Comparison of ENCODE assay signal across 1 cellular context in genomic region chr7:101386558-101387199, GRCh38.
A peak's percentile ranks its signal among the peaks of the same experiment; 100 is the strongest.
TF ChIP-seq lines count a peak whose summit lies in the region.

No MANE protein-coding gene starts in this region.

TF ChIP-seq in HepG2, 621 proteins besides CTCF, POLR2A, EP300 and RAD21 (continues in another document):
- TF ChIP-seq, protein P1, sequence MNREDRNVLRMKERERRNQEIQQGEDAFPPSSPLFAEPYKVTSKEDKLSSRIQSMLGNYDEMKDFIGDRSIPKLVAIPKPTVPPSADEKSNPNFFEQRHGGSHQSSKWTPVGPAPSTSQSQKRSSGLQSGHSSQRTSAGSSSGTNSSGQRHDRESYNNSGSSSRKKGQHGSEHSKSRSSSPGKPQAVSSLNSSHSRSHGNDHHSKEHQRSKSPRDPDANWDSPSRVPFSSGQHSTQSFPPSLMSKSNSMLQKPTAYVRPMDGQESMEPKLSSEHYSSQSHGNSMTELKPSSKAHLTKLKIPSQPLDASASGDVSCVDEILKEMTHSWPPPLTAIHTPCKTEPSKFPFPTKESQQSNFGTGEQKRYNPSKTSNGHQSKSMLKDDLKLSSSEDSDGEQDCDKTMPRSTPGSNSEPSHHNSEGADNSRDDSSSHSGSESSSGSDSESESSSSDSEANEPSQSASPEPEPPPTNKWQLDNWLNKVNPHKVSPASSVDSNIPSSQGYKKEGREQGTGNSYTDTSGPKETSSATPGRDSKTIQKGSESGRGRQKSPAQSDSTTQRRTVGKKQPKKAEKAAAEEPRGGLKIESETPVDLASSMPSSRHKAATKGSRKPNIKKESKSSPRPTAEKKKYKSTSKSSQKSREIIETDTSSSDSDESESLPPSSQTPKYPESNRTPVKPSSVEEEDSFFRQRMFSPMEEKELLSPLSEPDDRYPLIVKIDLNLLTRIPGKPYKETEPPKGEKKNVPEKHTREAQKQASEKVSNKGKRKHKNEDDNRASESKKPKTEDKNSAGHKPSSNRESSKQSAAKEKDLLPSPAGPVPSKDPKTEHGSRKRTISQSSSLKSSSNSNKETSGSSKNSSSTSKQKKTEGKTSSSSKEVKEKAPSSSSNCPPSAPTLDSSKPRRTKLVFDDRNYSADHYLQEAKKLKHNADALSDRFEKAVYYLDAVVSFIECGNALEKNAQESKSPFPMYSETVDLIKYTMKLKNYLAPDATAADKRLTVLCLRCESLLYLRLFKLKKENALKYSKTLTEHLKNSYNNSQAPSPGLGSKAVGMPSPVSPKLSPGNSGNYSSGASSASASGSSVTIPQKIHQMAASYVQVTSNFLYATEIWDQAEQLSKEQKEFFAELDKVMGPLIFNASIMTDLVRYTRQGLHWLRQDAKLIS (CRISPR knock-in tag; IDR thresholded peaks at IDR 0.05): no peak
- TF ChIP-seq MAFK (conservative IDR thresholded peaks at IDR 0.05 in 1 of 2, IDR thresholded peaks at IDR 0.05 in 1 of 2; ENCODE audit: low read length in 2 of 2) (no peak), EEA1 (CRISPR knock-in tag; IDR thresholded peaks at IDR 0.05; ENCODE audit: borderline replicate concordance) (no peak), ZFP37 (CRISPR knock-in tag; IDR thresholded peaks at IDR 0.05; ENCODE audit: borderline replicate concordance) (no peak), RBM39 (IDR thresholded peaks at IDR 0.05; ENCODE audit: low read depth, low read length, poor library complexity, severe bottlenecking) (no peak), ZNF614 (CRISPR knock-in tag; IDR thresholded peaks at IDR 0.05; ENCODE audit: borderline replicate concordance) (peak; percentile 74; the same call in 1 of the 2 replicates), ZNF512 (CRISPR knock-in tag; IDR thresholded peaks at IDR 0.05) (no peak), ZFP1 (CRISPR knock-in tag; IDR thresholded peaks at IDR 0.05) (no peak), ZNF331 (CRISPR knock-in tag; IDR thresholded peaks at IDR 0.05) (no peak; the same call in 1 of the 2 replicates), ZIK1 (CRISPR knock-in tag; IDR thresholded peaks at IDR 0.05; ENCODE audit: borderline replicate concordance, low read depth) (no peak), ZSCAN9 (CRISPR knock-in tag; IDR thresholded peaks at IDR 0.05; ENCODE audit: borderline replicate concordance) (no peak), SALL2 (CRISPR knock-in tag; IDR thresholded peaks at IDR 0.05) (no peak), SETDB1 (CRISPR knock-in tag; IDR thresholded peaks at IDR 0.05; ENCODE audit: borderline replicate concordance) (no peak), ZNF850 (CRISPR knock-in tag; conservative IDR thresholded peaks at IDR 0.05) (no peak), TOPORS (CRISPR knock-in tag; IDR thresholded peaks at IDR 0.05) (no peak), ZNF335 (CRISPR knock-in tag; IDR thresholded peaks at IDR 0.05) (no peak), ZNF724P (CRISPR knock-in tag; IDR thresholded peaks at IDR 0.05; ENCODE audit: borderline replicate concordance) (no peak), FOXK2 (IDR thresholded peaks at IDR 0.05) (peak; percentile 17; the same call in 1 of the 2 replicates), FIP1L1 (IDR thresholded peaks at IDR 0.05; ENCODE audit: borderline replicate concordance, insufficient read depth, low read depth, low read length) (no peak), ATAD3A (CRISPR knock-in tag; IDR thresholded peaks at IDR 0.05) (no peak), MIXL1 (CRISPR knock-in tag; IDR thresholded peaks at IDR 0.05) (peak; percentile 49; the same call in 1 of the 2 replicates), ZNF160 (CRISPR knock-in tag; IDR thresholded peaks at IDR 0.05) (peak; percentile 40; the same call in 1 of the 2 replicates), SMAD3 (CRISPR knock-in tag; IDR thresholded peaks at IDR 0.05) (no peak), NAIF1 (CRISPR knock-in tag; IDR thresholded peaks at IDR 0.05; ENCODE audit: borderline replicate concordance) (no peak), ZNF550 (CRISPR knock-in tag; IDR thresholded peaks at IDR 0.05; ENCODE audit: borderline replicate concordance) (no peak), MLLT10 (CRISPR knock-in tag; IDR thresholded peaks at IDR 0.05) (no peak), PPARG (CRISPR knock-in tag; conservative IDR thresholded peaks at IDR 0.05) (peak; percentile 60), HNRNPL (IDR thresholded peaks at IDR 0.05; ENCODE audit: low read depth, low read length) (peak; percentile 64; the same call in 1 of the 2 replicates), ETS1 (CRISPR knock-in tag; IDR thresholded peaks at IDR 0.05) (no peak), NFKBIZ (CRISPR knock-in tag; IDR thresholded peaks at IDR 0.05) (no peak), KDM2A (CRISPR knock-in tag; IDR thresholded peaks at IDR 0.05; ENCODE audit: borderline replicate concordance, low read depth) (peak; percentile 58; the same call in 1 of the 2 replicates), SRF (IDR thresholded peaks at IDR 0.05; ENCODE audit: low read depth, low read length) (no peak), RXRB (CRISPR knock-in tag; IDR thresholded peaks at IDR 0.05; ENCODE audit: borderline replicate concordance) (peak; percentile 93), ZNF75D (CRISPR knock-in tag; IDR thresholded peaks at IDR 0.05; ENCODE audit: borderline replicate concordance) (no peak), ZNF572 (CRISPR knock-in tag; IDR thresholded peaks at IDR 0.05) (0 out of 2 replicates have a peak, but pooled peaks have one; percentile 57), GATAD1 (CRISPR knock-in tag; IDR thresholded peaks at IDR 0.05) (0 out of 2 replicates have a peak, but pooled peaks have one; percentile 22), NFIC (IDR thresholded peaks at IDR 0.05; ENCODE audit: low read length) (no peak), ZFP90 (CRISPR knock-in tag; IDR thresholded peaks at IDR 0.05; ENCODE audit: borderline replicate concordance) (0 out of 2 replicates have a peak, but pooled peaks have one; percentile 18), KDM6A (CRISPR knock-in tag; IDR thresholded peaks at IDR 0.05; ENCODE audit: low read depth) (peak; percentile 71), ZEB1 (IDR thresholded peaks at IDR 0.05; ENCODE audit: insufficient replicate concordance, low read depth) (peak; percentile 48), MAFF (IDR thresholded peaks at IDR 0.05; ENCODE audit: low read depth, low read length) (no peak), ZNF781 (CRISPR knock-in tag; IDR thresholded peaks at IDR 0.05; ENCODE audit: borderline replicate concordance, not compliant biosample characterization) (no peak), NCOR1 (IDR thresholded peaks at IDR 0.05; ENCODE audit: borderline replicate concordance, low read length) (peak; percentile 88), ZNF619 (CRISPR knock-in tag; IDR thresholded peaks at IDR 0.05) (no peak), HMG20B (CRISPR knock-in tag; conservative IDR thresholded peaks at IDR 0.05) (peak; percentile 52; the same call in 1 of the 2 replicates), POLR2AphosphoS2 (IDR thresholded peaks at IDR 0.05; ENCODE audit: low read depth, low read length) (no peak), ZNF224 (CRISPR knock-in tag; IDR thresholded peaks at IDR 0.05) (no peak)
- TF ChIP-seq, protein P2, sequence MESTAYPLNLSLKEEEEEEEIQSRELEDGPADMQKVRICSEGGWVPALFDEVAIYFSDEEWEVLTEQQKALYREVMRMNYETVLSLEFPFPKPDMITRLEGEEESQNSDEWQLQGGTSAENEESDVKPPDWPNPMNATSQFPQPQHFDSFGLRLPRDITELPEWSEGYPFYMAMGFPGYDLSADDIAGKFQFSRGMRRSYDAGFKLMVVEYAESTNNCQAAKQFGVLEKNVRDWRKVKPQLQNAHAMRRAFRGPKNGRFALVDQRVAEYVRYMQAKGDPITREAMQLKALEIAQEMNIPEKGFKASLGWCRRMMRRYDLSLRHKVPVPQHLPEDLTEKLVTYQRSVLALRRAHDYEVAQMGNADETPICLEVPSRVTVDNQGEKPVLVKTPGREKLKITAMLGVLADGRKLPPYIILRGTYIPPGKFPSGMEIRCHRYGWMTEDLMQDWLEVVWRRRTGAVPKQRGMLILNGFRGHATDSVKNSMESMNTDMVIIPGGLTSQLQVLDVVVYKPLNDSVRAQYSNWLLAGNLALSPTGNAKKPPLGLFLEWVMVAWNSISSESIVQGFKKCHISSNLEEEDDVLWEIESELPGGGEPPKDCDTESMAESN (CRISPR knock-in tag; conservative IDR thresholded peaks at IDR 0.05): no peak
- TF ChIP-seq, protein P3, sequence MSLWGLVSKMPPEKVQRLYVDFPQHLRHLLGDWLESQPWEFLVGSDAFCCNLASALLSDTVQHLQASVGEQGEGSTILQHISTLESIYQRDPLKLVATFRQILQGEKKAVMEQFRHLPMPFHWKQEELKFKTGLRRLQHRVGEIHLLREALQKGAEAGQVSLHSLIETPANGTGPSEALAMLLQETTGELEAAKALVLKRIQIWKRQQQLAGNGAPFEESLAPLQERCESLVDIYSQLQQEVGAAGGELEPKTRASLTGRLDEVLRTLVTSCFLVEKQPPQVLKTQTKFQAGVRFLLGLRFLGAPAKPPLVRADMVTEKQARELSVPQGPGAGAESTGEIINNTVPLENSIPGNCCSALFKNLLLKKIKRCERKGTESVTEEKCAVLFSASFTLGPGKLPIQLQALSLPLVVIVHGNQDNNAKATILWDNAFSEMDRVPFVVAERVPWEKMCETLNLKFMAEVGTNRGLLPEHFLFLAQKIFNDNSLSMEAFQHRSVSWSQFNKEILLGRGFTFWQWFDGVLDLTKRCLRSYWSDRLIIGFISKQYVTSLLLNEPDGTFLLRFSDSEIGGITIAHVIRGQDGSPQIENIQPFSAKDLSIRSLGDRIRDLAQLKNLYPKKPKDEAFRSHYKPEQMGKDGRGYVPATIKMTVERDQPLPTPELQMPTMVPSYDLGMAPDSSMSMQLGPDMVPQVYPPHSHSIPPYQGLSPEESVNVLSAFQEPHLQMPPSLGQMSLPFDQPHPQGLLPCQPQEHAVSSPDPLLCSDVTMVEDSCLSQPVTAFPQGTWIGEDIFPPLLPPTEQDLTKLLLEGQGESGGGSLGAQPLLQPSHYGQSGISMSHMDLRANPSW (CRISPR knock-in tag; IDR thresholded peaks at IDR 0.05; ENCODE audit: borderline replicate concordance): no peak
- TF ChIP-seq, protein P4, sequence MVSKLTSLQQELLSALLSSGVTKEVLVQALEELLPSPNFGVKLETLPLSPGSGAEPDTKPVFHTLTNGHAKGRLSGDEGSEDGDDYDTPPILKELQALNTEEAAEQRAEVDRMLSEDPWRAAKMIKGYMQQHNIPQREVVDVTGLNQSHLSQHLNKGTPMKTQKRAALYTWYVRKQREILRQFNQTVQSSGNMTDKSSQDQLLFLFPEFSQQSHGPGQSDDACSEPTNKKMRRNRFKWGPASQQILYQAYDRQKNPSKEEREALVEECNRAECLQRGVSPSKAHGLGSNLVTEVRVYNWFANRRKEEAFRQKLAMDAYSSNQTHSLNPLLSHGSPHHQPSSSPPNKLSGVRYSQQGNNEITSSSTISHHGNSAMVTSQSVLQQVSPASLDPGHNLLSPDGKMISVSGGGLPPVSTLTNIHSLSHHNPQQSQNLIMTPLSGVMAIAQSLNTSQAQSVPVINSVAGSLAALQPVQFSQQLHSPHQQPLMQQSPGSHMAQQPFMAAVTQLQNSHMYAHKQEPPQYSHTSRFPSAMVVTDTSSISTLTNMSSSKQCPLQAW (CRISPR knock-in tag; IDR thresholded peaks at IDR 0.05): peak; percentile 72
- TF ChIP-seq, protein P5, sequence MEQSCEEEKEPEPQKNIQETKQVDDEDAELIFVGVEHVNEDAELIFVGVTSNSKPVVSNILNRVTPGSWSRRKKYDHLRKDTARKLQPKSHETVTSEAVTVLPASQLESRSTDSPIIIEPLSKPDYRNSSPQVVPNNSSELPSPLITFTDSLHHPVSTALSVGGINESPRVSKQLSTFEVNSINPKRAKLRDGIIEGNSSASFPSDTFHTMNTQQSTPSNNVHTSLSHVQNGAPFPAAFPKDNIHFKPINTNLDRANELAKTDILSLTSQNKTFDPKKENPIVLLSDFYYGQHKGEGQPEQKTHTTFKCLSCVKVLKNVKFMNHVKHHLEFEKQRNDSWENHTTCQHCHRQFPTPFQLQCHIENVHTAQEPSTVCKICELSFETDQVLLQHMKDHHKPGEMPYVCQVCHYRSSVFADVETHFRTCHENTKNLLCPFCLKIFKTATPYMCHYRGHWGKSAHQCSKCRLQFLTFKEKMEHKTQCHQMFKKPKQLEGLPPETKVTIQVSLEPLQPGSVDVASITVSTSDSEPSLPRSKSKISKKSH (CRISPR knock-in tag; IDR thresholded peaks at IDR 0.05; ENCODE audit: borderline replicate concordance): peak; percentile 37; the same call in 1 of the 2 replicates
- TF ChIP-seq, protein P6, sequence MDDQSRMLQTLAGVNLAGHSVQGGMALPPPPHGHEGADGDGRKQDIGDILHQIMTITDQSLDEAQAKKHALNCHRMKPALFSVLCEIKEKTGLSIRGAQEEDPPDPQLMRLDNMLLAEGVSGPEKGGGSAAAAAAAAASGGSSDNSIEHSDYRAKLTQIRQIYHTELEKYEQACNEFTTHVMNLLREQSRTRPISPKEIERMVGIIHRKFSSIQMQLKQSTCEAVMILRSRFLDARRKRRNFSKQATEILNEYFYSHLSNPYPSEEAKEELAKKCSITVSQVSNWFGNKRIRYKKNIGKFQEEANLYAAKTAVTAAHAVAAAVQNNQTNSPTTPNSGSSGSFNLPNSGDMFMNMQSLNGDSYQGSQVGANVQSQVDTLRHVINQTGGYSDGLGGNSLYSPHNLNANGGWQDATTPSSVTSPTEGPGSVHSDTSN (CRISPR knock-in tag; IDR thresholded peaks at IDR 0.05; ENCODE audit: borderline replicate concordance): no peak
- TF ChIP-seq, protein P7, sequence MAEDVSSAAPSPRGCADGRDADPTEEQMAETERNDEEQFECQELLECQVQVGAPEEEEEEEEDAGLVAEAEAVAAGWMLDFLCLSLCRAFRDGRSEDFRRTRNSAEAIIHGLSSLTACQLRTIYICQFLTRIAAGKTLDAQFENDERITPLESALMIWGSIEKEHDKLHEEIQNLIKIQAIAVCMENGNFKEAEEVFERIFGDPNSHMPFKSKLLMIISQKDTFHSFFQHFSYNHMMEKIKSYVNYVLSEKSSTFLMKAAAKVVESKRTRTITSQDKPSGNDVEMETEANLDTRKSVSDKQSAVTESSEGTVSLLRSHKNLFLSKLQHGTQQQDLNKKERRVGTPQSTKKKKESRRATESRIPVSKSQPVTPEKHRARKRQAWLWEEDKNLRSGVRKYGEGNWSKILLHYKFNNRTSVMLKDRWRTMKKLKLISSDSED (CRISPR knock-in tag; IDR thresholded peaks at IDR 0.05): no peak
